8 cellular contexts compared by ENCODE assay signal in genomic region chr19:9445037-9445436, GRCh38. TPM values are rescaled to one million over a fixed set of nuclear protein-coding genes. Genes with fewer than 3 reads are reported as not detected.
"Had no signal": no experiment of that assay in that cellular context is flagged by ENCODE, and none has a peak within 500 bp of the region (broad histone marks: within the 10 kb centered on the region; RNA-seq: fewer than 3 reads in every experiment).

No MANE protein-coding gene starts in this region.

- H3K27ac ChIP-seq: HL-60 had no signal

- FAIRE-seq: HTR-8/SVneo, K562 had no signal

- ATAC-seq: K562 had no signal

- H3K4me3 Mint-ChIP-seq: IgD-negative memory B cell had no signal

- H3K27ac Mint-ChIP-seq: IgD-negative memory B cell had no signal

- DNase-seq: IMR-90, KBM-7, KG1 had no signal

- H3K4me3 ChIP-seq: K562 had no signal

- H3K27me3 Mint-ChIP-seq: IgD-negative memory B cell had no signal

RNA-seq across cellular contexts. Expression of gene ZNF560, which starts 53.4 kb away (rescaled TPM):
- total RNA-seq: HT-29 had no signal
- polyA plus RNA-seq: IgD-negative memory B cell had no signal
